10 cellular contexts compared by ENCODE assay signal in genomic region chr3:14959358-14959943, GRCh38. TPM values are rescaled to one million over a fixed set of nuclear protein-coding genes. Genes with fewer than 3 reads are reported as not detected.
DNase-seq lines count a peak whose midpoint lies in the region; ATAC-seq, FAIRE-seq and TF ChIP-seq lines count a peak whose summit lies in the region.
"Had no signal": no experiment of that assay in that cellular context is flagged by ENCODE, and none has a peak within 500 bp of the region (broad histone marks: within the 10 kb centered on the region; RNA-seq: fewer than 3 reads in every experiment).

No MANE protein-coding gene starts in this region.

- CTCF ChIA-PET in activated CD8-positive, alpha-beta T cell treated with anti-CD3 and anti-CD28 coated beads, Interleukin-2, amount 10 ng/mL, durations not matched to agents 7 days and 5 days (lab: Charles Lee): interaction anchor here (1.0 to 1.3 kb wide), 2 partner anchors 11 to 23 kb away, joined by 3 to 4 read pairs; no protein-coding TSS in a partner anchor

- H3K4me1 Mint-ChIP-seq in activated CD8-positive, alpha-beta T cell treated with anti-CD3 and anti-CD28 coated beads, Interleukin-2, amount 10 ng/mL, durations not matched to agents 7 days and 5 days (ENCODE audit: low read depth): peaks cover 46% of the 10 kb centered on the region

- POLR2A ChIA-PET in activated CD8-positive, alpha-beta T cell treated with anti-CD3 and anti-CD28 coated beads, Interleukin-2, amount 10 ng/mL, durations not matched to agents 7 days and 5 days (lab: Charles Lee): interaction anchor here (1.0 kb wide), 1 partner anchor 13 kb away, joined by 3 read pairs; no protein-coding TSS in a partner anchor

- no peak overlapping the region for H3K4me3 ChIP-seq in neutrophil (ENCODE audit: low read depth in 1 of 2, low read length in 1 of 2)
- H3K4me3 ChIP-seq: gastroesophageal sphincter had no signal

- peak overlapping the region; percentile 75 for H3K4me3 Mint-ChIP-seq in activated CD8-positive, alpha-beta T cell treated with anti-CD3 and anti-CD28 coated beads, Interleukin-2, amount 10 ng/mL, durations not matched to agents 7 days and 5 days

- H3K36me3 ChIP-seq in neutrophil: peaks cover 21% of the 10 kb centered on the region

- FAIRE-seq in GM18507 (lab: Jason Lieb, UNC): peak; percentile 76
- no peak for FAIRE-seq in urothelium cell line (lab: Jason Lieb, UNC)

- H3K27me3 Mint-ChIP-seq in activated CD8-positive, alpha-beta T cell treated with anti-CD3 and anti-CD28 coated beads, Interleukin-2, amount 10 ng/mL, durations not matched to agents 7 days and 5 days (ENCODE audit: low read depth): no peaks in the 10 kb centered on the region

- ATAC-seq in HG02610 (IDR thresholded peaks at IDR 0.05; ENCODE audit: unreplicated experiment): peak; percentile 59
- peak; percentile 74 for ATAC-seq in activated CD8-positive, alpha-beta T cell treated with anti-CD3 and anti-CD28 coated beads, Interleukin-2, amount 10 ng/mL, durations not matched to agents 7 days and 5 days
- no peak for ATAC-seq in GM18873 (IDR thresholded peaks at IDR 0.05; ENCODE audit: low FRiP score, unreplicated experiment)
- ATAC-seq: gastroesophageal sphincter had no signal

- TF ChIP-seq CTCF in neutrophil (IDR thresholded peaks at IDR 0.05): no peak

- H3K36me3 Mint-ChIP-seq in activated CD8-positive, alpha-beta T cell treated with anti-CD3 and anti-CD28 coated beads, Interleukin-2, amount 10 ng/mL, durations not matched to agents 7 days and 5 days (ENCODE audit: low read depth): peaks cover 23% of the 10 kb centered on the region

- peak overlapping the region; percentile 87 for H3K27ac Mint-ChIP-seq in activated CD8-positive, alpha-beta T cell treated with anti-CD3 and anti-CD28 coated beads, Interleukin-2, amount 10 ng/mL, durations not matched to agents 7 days and 5 days

- no peaks in the 10 kb centered on the region for H3K9me3 Mint-ChIP-seq in activated CD8-positive, alpha-beta T cell treated with anti-CD3 and anti-CD28 coated beads, Interleukin-2, amount 10 ng/mL, durations not matched to agents 7 days and 5 days (ENCODE audit: insufficient read depth)

- H3K9me3 ChIP-seq in neutrophil: no peaks in the 10 kb centered on the region
- H3K9me3 ChIP-seq: gastroesophageal sphincter had no signal

- H3K27ac ChIP-seq in neutrophil: peak overlapping the region; percentile 22
- H3K27ac ChIP-seq: gastroesophageal sphincter had no signal

- no peaks in the 10 kb centered on the region for H3K4me1 ChIP-seq in neutrophil (ENCODE audit: control insufficient read depth in 1 of 2, insufficient read depth in 1 of 2, low read depth in 1 of 2, low read length in 1 of 2)

- no peaks in the 10 kb centered on the region for H3K27me3 ChIP-seq in neutrophil
- H3K27me3 ChIP-seq: gastroesophageal sphincter had no signal

- no peak for DNase-seq in GM18507 (ENCODE audit: extremely low spot score, insufficient read length, low read depth)
- peak; percentile 26 for DNase-seq in activated CD8-positive, alpha-beta T cell treated with anti-CD3 and anti-CD28 coated beads, Interleukin-2, amount 10 ng/mL, durations not matched to agents 7 days and 5 days
- DNase-seq in stimulated activated CD4-positive, alpha-beta T cell treated with anti-CD3 and anti-CD28 coated beads, Interleukin-4, amount 100 ng/mL, for 1 hour: no peak
- DNase-seq in urothelium cell line (ENCODE audit: low spot score): no peak
- DNase-seq: central memory CD4-positive, alpha-beta T cell; NCI-H2081 treated with DMSO at 0.1 percent for 48 hours had no signal

RNA-seq across cellular contexts. Expression of gene NR2C2, which starts 12.1 kb away (rescaled TPM):
- 10 to 100 TPM; 57.4 to 59.6 TPM for total RNA-seq in activated CD8-positive, alpha-beta T cell treated with anti-CD3 and anti-CD28 coated beads, Interleukin-2, amount 10 ng/mL, durations not matched to agents 7 days and 5 days
